Comparison of ENCODE assay signal across 29 cellular contexts in the genomic region with DNA sequence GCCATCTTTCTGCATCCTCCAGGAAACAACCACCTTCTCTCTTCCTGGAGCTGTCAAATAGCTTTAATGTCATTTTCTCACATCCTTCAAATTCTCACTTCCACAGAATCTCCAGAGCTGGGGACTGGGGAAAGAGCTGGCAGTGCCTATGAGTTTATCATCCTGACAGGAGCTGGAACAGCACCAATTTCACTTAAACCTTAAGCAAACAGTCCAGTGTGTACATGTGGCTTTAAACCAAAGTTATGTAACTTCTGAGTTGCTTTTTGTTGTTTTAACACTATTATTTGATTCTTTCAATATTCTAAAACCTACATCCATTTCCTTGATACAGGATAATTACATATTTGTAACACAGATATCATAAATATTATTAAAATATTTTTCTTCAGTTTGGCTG.
DNase-seq lines count a peak whose midpoint lies in the region; ATAC-seq and TF ChIP-seq lines count a peak whose summit lies in the region.
"Had no signal": no experiment of that assay in that cellular context is flagged by ENCODE, and none has a peak within 500 bp of the region (broad histone marks: within the 10 kb centered on the region; RNA-seq: fewer than 3 reads in every experiment).

No MANE protein-coding gene starts in this region.

- peak; percentile 57 for ATAC-seq in left lung
- ATAC-seq: GM12878, GM23338, Panc1, SK-N-SH treated with all-trans-retinoic acid at 6 μM for 48 hours had no signal

- no peaks in the 10 kb centered on the region for H3K79me2 ChIP-seq in mesendoderm (ENCODE audit: control insufficient read depth, insufficient read depth, low read length)

- H3K4me1 ChIP-seq in left lung = no peaks in the 10 kb centered on the region
- H3K4me1 ChIP-seq in mesendoderm (ENCODE audit: control insufficient read depth, low read depth, low read length) = no peaks in the 10 kb centered on the region
- H3K4me1 ChIP-seq: BE2C, SJCRH30 had no signal

- H3K56ac ChIP-seq in mesendoderm (ENCODE audit: low read length) = no peak overlapping the region

- H3K23ac ChIP-seq in mesendoderm (ENCODE audit: low read length) = no peak overlapping the region

- TF ChIP-seq CTCF in VCaP (conservative IDR thresholded peaks at IDR 0.05) (no peak), left lung (IDR thresholded peaks at IDR 0.05) (no peak)

- H3K4me2 ChIP-seq in mesendoderm (ENCODE audit: low read length) = no peak overlapping the region
- H3K4me2 ChIP-seq: GM23338 had no signal

- no peak overlapping the region for H3K4ac ChIP-seq in mesendoderm (ENCODE audit: low read depth, low read length)

- DNase-seq in NCI-H510A (lab: John Stamatoyannopoulos, UW) (peak; percentile 0), NCI-H510A treated with DMSO at 0.1 percent for 48 hours (lab: John Stamatoyannopoulos, UW) (no peak), H4 (ENCODE audit: low spot score) (peak; percentile 14), left lung (no peak), NCI-H1105 (lab: John Stamatoyannopoulos, UW) (no peak), EL (no peak), mesendoderm (no peak)
- DNase-seq: 8988T; ACHN; BE2C; Calu3; CD8-positive, alpha-beta memory T cell; GDM1; HFFc6; KBM-7; MM.1S; NCI-H1417; NCI-H1694; NCI-H2171; NCI-H226; NCI-H524 treated with DMSO at 0.1 percent for 48 hours; SJCRH30 had no signal

- intact Hi-C loops in left lung (cut with DNase I) = no loop called here

- no peak overlapping the region for H2BK15ac ChIP-seq in mesendoderm (replicated peaks; ENCODE audit: low read depth)

- H2BK120ac ChIP-seq in mesendoderm (ENCODE audit: low read depth, low read length) = no peak overlapping the region

- H3K4me3 ChIP-seq in left lung (no peak overlapping the region), mesendoderm (ENCODE audit: low read length) (no peak overlapping the region)
- H3K4me3 ChIP-seq: GM12878, GM23338, HAP-1, SJCRH30 had no signal

- no peak overlapping the region for H4K5ac ChIP-seq in mesendoderm (ENCODE audit: low read length)

- H3K27me3 ChIP-seq in left lung = no peaks in the 10 kb centered on the region
- H3K27me3 ChIP-seq in mesendoderm (ENCODE audit: insufficient read depth, low read length, poor library complexity) = no peaks in the 10 kb centered on the region
- H3K27me3 ChIP-seq: BE2C, SJCRH30 had no signal

- H4K8ac ChIP-seq in mesendoderm (ENCODE audit: low read depth, low read length) = no peak overlapping the region

- H3K9me3 ChIP-seq in left lung = no peaks in the 10 kb centered on the region
- H3K9me3 ChIP-seq: BE2C, HAP-1, SJCRH30 had no signal

- H3K18ac ChIP-seq in mesendoderm (ENCODE audit: low read length) = no peak overlapping the region

- H3K27ac ChIP-seq in VCaP (peak overlapping the region; percentile 60), left lung (no peak overlapping the region), mesendoderm (ENCODE audit: low read depth, low read length) (no peak overlapping the region)
- H3K27ac ChIP-seq: RWPE1, SJCRH30 had no signal

- H2BK5ac ChIP-seq in mesendoderm (ENCODE audit: low read length) = no peak overlapping the region

- no peak overlapping the region for H2AK5ac ChIP-seq in mesendoderm (ENCODE audit: low read length)

- H3K9ac ChIP-seq in mesendoderm (ENCODE audit: low read length) = no peak overlapping the region

- no peaks in the 10 kb centered on the region for H3K79me1 ChIP-seq in mesendoderm (ENCODE audit: low read length)

- H3K36me3 ChIP-seq in left lung (no peaks in the 10 kb centered on the region), mesendoderm (ENCODE audit: control insufficient read depth, insufficient read depth, low read length) (no peaks in the 10 kb centered on the region)
- H3K36me3 ChIP-seq: BE2C, HAP-1, SJCRH30 had no signal

Comparison
In these comparisons a context has a peak if more than half of its experiments do, and no peak if none do; other contexts are left out.
1. DNase-seq: peak in NCI-H510A (single experiment) and H4 (single experiment); none in NCI-H510A treated with DMSO at 0.1 percent for 48 hours (single experiment), left lung (0 of 2), NCI-H1105 (single experiment), EL (single experiment) and mesendoderm (single experiment).